In genomic region chr6:87807423-87807978, GRCh38 we compare ENCODE assay signal across 9 cellular contexts.
DNase-seq lines count a peak whose midpoint lies in the region; ATAC-seq and TF ChIP-seq lines count a peak whose summit lies in the region.
"Had no signal": no experiment of that assay in that cellular context is flagged by ENCODE, and none has a peak within 500 bp of the region (broad histone marks: within the 10 kb centered on the region; RNA-seq: fewer than 3 reads in every experiment).

No MANE protein-coding gene starts in this region.

- H2AFZ ChIP-seq in SU-DHL-6 (ENCODE audit: low read depth, low read length, severe bottlenecking): peak overlapping the region; percentile 30
- H2AFZ ChIP-seq in hepatocyte: no peak overlapping the region

- H3F3A ChIP-seq in SU-DHL-6 (ENCODE audit: insufficient read depth): peaks cover 8% of the 10 kb centered on the region; the same call in 1 of the 2 replicates

- 96% methylated on average over 4 of the region's 4 CpGs for WGBS in hepatocyte (ENCODE audit: low lambda C conversion rate, missing lambda C conversion rate)

- H3K9ac ChIP-seq in SU-DHL-6 (ENCODE audit: low read length): peak overlapping the region; percentile 25; the same call in 1 of the 2 replicates

- H3K27ac ChIP-seq in SU-DHL-6 (ENCODE audit: low read depth, low read length): peak overlapping the region; percentile 25; the same call in 1 of the 2 replicates
- no peak overlapping the region for H3K27ac ChIP-seq in left lung
- H3K27ac ChIP-seq in hepatocyte: no peak overlapping the region

- H3K36me3 ChIP-seq in SU-DHL-6 (ENCODE audit: low read length): no peaks in the 10 kb centered on the region
- no peaks in the 10 kb centered on the region for H3K36me3 ChIP-seq in left lung
- H3K36me3 ChIP-seq in hepatocyte (replicated peaks; ENCODE audit: insufficient read depth, low read depth): no peaks in the 10 kb centered on the region

- H3K4me1 ChIP-seq in left lung (no peaks in the 10 kb centered on the region), hepatocyte (ENCODE audit: insufficient read depth) (no peaks in the 10 kb centered on the region)

- ATAC-seq in GM18867 (IDR thresholded peaks at IDR 0.05; ENCODE audit: unreplicated experiment) (peak; percentile 86), GM21515 (IDR thresholded peaks at IDR 0.05; ENCODE audit: unreplicated experiment) (peak; percentile 96), HG03159 (IDR thresholded peaks at IDR 0.05; ENCODE audit: unreplicated experiment) (peak; percentile 89), left lung (no peak), left ventricle myocardium superior (no peak)

- H3K9me2 ChIP-seq in SU-DHL-6 (replicated peaks; ENCODE audit: insufficient read depth, low read length): no peaks in the 10 kb centered on the region
- H3K9me2 ChIP-seq in hepatocyte (replicated peaks; ENCODE audit: insufficient read depth): no peaks in the 10 kb centered on the region

- H4K20me1 ChIP-seq in SU-DHL-6 (ENCODE audit: low read depth, low read length): no peaks in the 10 kb centered on the region
- no peaks in the 10 kb centered on the region for H4K20me1 ChIP-seq in hepatocyte (ENCODE audit: insufficient read depth, poor library complexity, severe bottlenecking)

- DNase-seq in left lung (no peak), left ventricle myocardium superior (no peak), nucleus accumbens (lab: John Stamatoyannopoulos, UW) (no peak), hepatocyte (ENCODE audit: low spot score) (no peak)
- DNase-seq: foreskin melanocyte had no signal

- H3K79me2 ChIP-seq in SU-DHL-6 (ENCODE audit: insufficient read depth, low read length) (no peaks in the 10 kb centered on the region), hepatocyte (no peaks in the 10 kb centered on the region)

- H3K4me2 ChIP-seq in SU-DHL-6 (ENCODE audit: low read depth, low read length, poor library complexity, severe bottlenecking): peak overlapping the region; percentile 38
- H3K4me2 ChIP-seq in hepatocyte: no peak overlapping the region

- TF ChIP-seq CTCF in SU-DHL-6 (IDR thresholded peaks at IDR 0.05; ENCODE audit: insufficient read depth, low read length, poor library complexity, severe bottlenecking) (no peak), left lung (IDR thresholded peaks at IDR 0.05) (no peak), hepatocyte (IDR thresholded peaks at IDR 0.05; ENCODE audit: poor library complexity) (no peak)

- H3K27me3 ChIP-seq in SU-DHL-6 (ENCODE audit: low read length) (no peaks in the 10 kb centered on the region), left lung (no peaks in the 10 kb centered on the region), hepatocyte (no peaks in the 10 kb centered on the region)

- no peaks in the 10 kb centered on the region for H3K9me3 ChIP-seq in SU-DHL-6 (ENCODE audit: insufficient read depth, low read length)
- no peaks in the 10 kb centered on the region for H3K9me3 ChIP-seq in left lung
- H3K9me3 ChIP-seq in hepatocyte (ENCODE audit: low read depth): no peaks in the 10 kb centered on the region

- H3K4me3 ChIP-seq in SU-DHL-6 (ENCODE audit: insufficient read depth, low read length, poor library complexity, severe bottlenecking): no peak overlapping the region
- no peak overlapping the region for H3K4me3 ChIP-seq in left lung
- H3K4me3 ChIP-seq in hepatocyte: no peak overlapping the region

- intact Hi-C loops in left lung (cut with DNase I) (no loop called here), left ventricle myocardium superior (cut with micrococcal nuclease) (no loop called here)

Comparison
In these comparisons a context has a peak if more than half of its experiments do, and no peak if none do; other contexts are left out.
1. ATAC-seq: peak in GM18867 (single experiment), GM21515 (single experiment) and HG03159 (single experiment); none in left lung (single experiment) and left ventricle myocardium superior (single experiment).